8 cellular contexts compared by ENCODE assay signal in the genomic region with DNA sequence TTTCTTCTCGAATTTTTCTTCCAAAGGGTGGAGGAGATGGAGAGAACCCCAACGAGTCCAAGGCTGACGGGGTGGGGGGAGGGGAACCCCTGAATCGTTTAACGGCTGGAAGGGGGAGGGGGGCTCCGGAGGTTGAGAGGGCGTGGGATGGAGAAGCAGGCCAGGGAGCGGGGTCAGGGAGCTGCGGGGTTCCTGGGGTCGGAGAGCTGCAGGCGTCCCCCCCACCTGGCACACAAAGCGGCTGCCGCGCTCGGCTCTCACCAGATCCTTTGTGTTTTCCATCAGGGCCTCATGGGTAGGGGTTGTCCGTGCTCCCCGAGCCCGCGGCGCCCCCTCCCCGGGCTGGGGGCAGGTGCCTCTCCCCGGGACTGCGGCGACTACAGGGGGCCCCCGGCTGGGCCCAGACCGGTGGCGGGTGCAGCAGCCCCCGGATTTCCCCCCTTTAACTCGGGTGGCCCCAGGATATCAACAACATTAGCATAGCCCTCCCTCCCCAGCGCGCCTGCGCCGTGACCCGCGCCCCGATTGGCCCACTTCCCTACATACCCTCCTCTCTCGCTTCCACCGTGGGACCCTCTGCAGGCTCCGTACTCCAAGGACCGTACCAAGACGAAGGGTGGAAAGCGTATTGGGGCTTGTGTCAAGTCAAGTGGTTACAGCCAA. TPM values are rescaled to one million over a fixed set of nuclear protein-coding genes. Genes with fewer than 3 reads are reported as not detected.
DNase-seq lines count a peak whose midpoint lies in the region; ATAC-seq and TF ChIP-seq lines count a peak whose summit lies in the region.

Gene MBTD1, minus strand, starts transcription at position 476 of the 663 bp plus-strand sequence. CDS start 34,888 bp downstream, outside the sequence.

- intact Hi-C loops in Panc1 (cut with micrococcal nuclease; ENCODE audit: unreplicated experiment): no loop called here
- intact Hi-C loops in esophagus muscularis mucosa (cut with DNase I): loop anchor here (5.0 kb wide), 1 partner anchor 92 kb away; the partner anchor contains the start of gene NME2

- no TSS peak for BruUV-seq in Panc1 (replicated peaks; lab: Mats Ljungman, UMichigan)

- H3K4me3 ChIP-seq in Panc1 (ENCODE audit: low read depth in 2 of 2, low read length in 2 of 2) (peak within 1 kb of the TSS; percentile 89 to 97), esophagus muscularis mucosa (peak within 1 kb of the TSS; percentile 91 to 98 (median 93)), muscle layer of colon (ENCODE audit: low read depth in 1 of 2, low read length in 2 of 2) (peak within 1 kb of the TSS; percentile 77 to 90)

- H3K27me3 ChIP-seq in Panc1 (ENCODE audit: control insufficient read depth, insufficient read depth, low read length): no peaks in the 10 kb centered on the region
- no peaks in the 10 kb centered on the region for H3K27me3 ChIP-seq in esophagus muscularis mucosa
- no peaks in the 10 kb centered on the region for H3K27me3 ChIP-seq in muscle layer of colon (ENCODE audit: control insufficient read depth in 1 of 2, insufficient read depth in 2 of 2, low read length in 2 of 2)

- ATAC-seq in GM21619 (IDR thresholded peaks at IDR 0.05; ENCODE audit: unreplicated experiment) (peak; percentile 81), Panc1 (peak; percentile 94)

- CTCF ChIA-PET in Panc1 (lab: Charles Lee): no interaction called here

- H3K9ac ChIP-seq in muscle layer of colon (ENCODE audit: low read length): peak within 1 kb of the TSS; percentile 79

- peaks cover 28% of the 10 kb centered on the region for H3K36me3 ChIP-seq in Panc1 (ENCODE audit: control insufficient read depth, insufficient read depth, low read length)
- peaks cover 0 to 27% (median 12%) of the 10 kb centered on the region in 4 donors for H3K36me3 ChIP-seq in esophagus muscularis mucosa
- H3K36me3 ChIP-seq in muscle layer of colon (ENCODE audit: insufficient read depth, low read length): peaks cover 6% of the 10 kb centered on the region

- POLR2A ChIA-PET in Panc1 (lab: Charles Lee): no interaction called here

- in situ Hi-C loops in KBM-7 (cut with MboI; ENCODE audit: low pct_unique_long_range_greater_than_20kb, low sequenced_read_pairs) (no loop called here), Panc1 (cut with HindIII; ENCODE audit: low pct_unique_long_range_greater_than_20kb, low sequenced_read_pairs) (no loop called here)

- H3K27ac ChIP-seq in Panc1 (ENCODE audit: low read length): peak within 1 kb of the TSS; percentile 99
- peak within 1 kb of the TSS; percentile 93 to 99 (median 98) for H3K27ac ChIP-seq in esophagus muscularis mucosa (replicated peaks in 1 of 4)
- H3K27ac ChIP-seq in muscle layer of colon (ENCODE audit: low read depth, low read length): peak within 1 kb of the TSS; percentile 99

- TF ChIP-seq CTCF in Panc1 (IDR thresholded peaks at IDR 0.05) (no peak), esophagus muscularis mucosa (IDR thresholded peaks at IDR 0.05) (no peak)

- no peak for TF ChIP-seq EP300 in esophagus muscularis mucosa (IDR thresholded peaks at IDR 0.05)

- DNase-seq in DMS 273 treated with DMSO at 0.1 percent for 48 hours (lab: John Stamatoyannopoulos, UW) (peak; percentile 91), KBM-7 (peak; percentile 97), Panc1 (ENCODE audit: low read depth, low spot score) (no peak), esophagus muscularis mucosa (ENCODE audit: extremely low spot score) (peak; percentile 99)
- peak; percentile 94 for DNase-seq in activated T-cell treated with anti-CD3 and anti-CD28 coated beads, Interleukin-2, amount 50 U/mL, for 48 hours
- peak; percentile 88 to 89 for DNase-seq in stimulated activated CD8-positive, alpha-beta memory T cell treated with anti-CD3 and anti-CD28 coated beads, Interleukin-7, amount 100 ng/mL, for 1 hour (ENCODE audit: low read depth in 2 of 2)

- H3K9me3 ChIP-seq in Panc1 (ENCODE audit: control insufficient read depth, insufficient read depth, low read depth, low read length) (no peaks in the 10 kb centered on the region), esophagus muscularis mucosa (no peaks in the 10 kb centered on the region), muscle layer of colon (ENCODE audit: low read length) (no peaks in the 10 kb centered on the region)

- under 1% methylated on average over 34 of the region's 42 CpGs for WGBS in esophagus muscularis mucosa

- TF ChIP-seq POLR2A in esophagus muscularis mucosa (IDR thresholded peaks at IDR 0.05; ENCODE audit: low read depth): no peak

- peaks cover 43% of the 10 kb centered on the region for H3K4me1 ChIP-seq in Panc1 (ENCODE audit: control insufficient read depth, insufficient read depth, low read length)
- peaks cover 39 to 73% (median 69%) of the 10 kb centered on the region in 4 donors for H3K4me1 ChIP-seq in esophagus muscularis mucosa
- H3K4me1 ChIP-seq in muscle layer of colon (ENCODE audit: insufficient read depth, low read length): peaks cover 29% of the 10 kb centered on the region

RNA-seq across cellular contexts. Expression of gene MBTD1, which starts in this region (rescaled TPM):
- total RNA-seq in Panc1 (2021; ENCODE audit: unreplicated experiment) (16.6 TPM), esophagus muscularis mucosa (10 to 100 TPM in 1 of 4 donors, 1 to 10 TPM in 3; 9.2 to 11.2 (median 9.4) TPM)
- polyA plus RNA-seq in Panc1 (2012; ENCODE audit: insufficient read length): 6.1 TPM
